8 cellular contexts compared by ENCODE assay signal in genomic region chr5:90783460-90784333, GRCh38.
DNase-seq lines count a peak whose midpoint lies in the region; TF ChIP-seq lines count a peak whose summit lies in the region.

No MANE protein-coding gene starts in this region.

- DNase-seq in GM10248 (ENCODE audit: extremely low spot score), result peak; percentile 21
- peak; percentile 37 for DNase-seq in H7
- DNase-seq in LoVo (ENCODE audit: low spot score), result peak; percentile 69
- DNase-seq in SK-N-MC (ENCODE audit: low read depth, low spot score), result peak; percentile 42
- peak; percentile 61 for DNase-seq in activated naive CD4-positive, alpha-beta T cell treated with Interleukin-2 at 50 U/mL for 16 hours
- peak; percentile 38 to 93 (median 81) for DNase-seq in head of caudate nucleus
- peak; percentile 58 for DNase-seq in prostate gland (ENCODE audit: low spot score)
- no peak for DNase-seq in 8988T

- no peak overlapping the region for H3K9ac ChIP-seq in SK-N-MC (ENCODE audit: insufficient read length)

- TF ChIP-seq CTCF in GM10248 (IDR thresholded peaks at IDR 0.05; ENCODE audit: control extremely low read depth, extremely low read depth, low read depth, missing control alignments), result peak; percentile 86
- peak; percentile 43 to 74 (median 67) for TF ChIP-seq CTCF in prostate gland (IDR thresholded peaks at IDR 0.05)

- TF ChIP-seq POLR2A in prostate gland (IDR thresholded peaks at IDR 0.05), result no peak

- no peaks in the 10 kb centered on the region for H3K4me1 ChIP-seq in prostate gland (replicated peaks)

- 23% methylated on average over 4 of the region's 4 CpGs for WGBS in prostate gland

- H3K36me3 ChIP-seq in H7 (replicated peaks; ENCODE audit: control insufficient read depth, insufficient read depth, low read length), result peaks cover 3% of the 10 kb centered on the region
- no peaks in the 10 kb centered on the region for H3K36me3 ChIP-seq in SK-N-MC (ENCODE audit: insufficient read depth, low read length)
- no peaks in the 10 kb centered on the region for H3K36me3 ChIP-seq in prostate gland

- H3K27ac ChIP-seq in SK-N-MC (no peak overlapping the region), prostate gland (no peak overlapping the region)

- no peak overlapping the region for H3K4me3 ChIP-seq in H7 (ENCODE audit: insufficient read depth, low read depth, low read length)
- H3K4me3 ChIP-seq in SK-N-MC, result no peak overlapping the region
- H3K4me3 ChIP-seq in prostate gland, result no peak overlapping the region

- no peaks in the 10 kb centered on the region for H3K27me3 ChIP-seq in H7 (ENCODE audit: control insufficient read depth, insufficient read depth, low read length)
- H3K27me3 ChIP-seq in prostate gland (replicated peaks; ENCODE audit: insufficient read depth), result no peaks in the 10 kb centered on the region

- POLR2A ChIA-PET in GM10248 (lab: Yijun Ruan, JAX), result no interaction called here

- CTCF ChIA-PET in GM10248 (lab: Yijun Ruan, JAX), result interaction anchor here (0.6 to 2.4 kb wide), 46 partner anchors 9 to 1958 kb away, joined by 3 to 27 read pairs (median 4); partner anchors contain the start of gene LYSMD3

- no peaks in the 10 kb centered on the region for H3K9me3 ChIP-seq in SK-N-MC (ENCODE audit: low read depth, low read length)
- H3K9me3 ChIP-seq in prostate gland, result no peaks in the 10 kb centered on the region

- intact Hi-C loops in head of caudate nucleus (cut with DNase I) (no loop called here), prostate gland (cut with DNase I) (loop anchor here (10.0 kb wide), 1 partner anchor 339 kb away; no protein-coding TSS in a partner anchor)
